ENCODE assay signal across 8 cellular contexts in genomic region chr13:60448907-60449510, GRCh38. TPM values are rescaled to one million over a fixed set of nuclear protein-coding genes. Genes with fewer than 3 reads are reported as not detected.
DNase-seq lines count a peak whose midpoint lies in the region; ATAC-seq and TF ChIP-seq lines count a peak whose summit lies in the region.

No MANE protein-coding gene starts in this region.

- H3K27ac ChIP-seq in lower lobe of right lung: no peak overlapping the region

- H3K9me3 ChIP-seq in lower lobe of right lung: no peaks in the 10 kb centered on the region

- H3K27ac Mint-ChIP-seq in chondrocyte (ENCODE audit: unreplicated experiment): no peak overlapping the region
- H3K27ac Mint-ChIP-seq in stimulated activated memory B cell treated with anti-CD40 and anti-IgM and Interleukin-4, amounts not matched to agents 10 μg/mL and 1 μg/mL and 100 μg/mL, for 72 hours: no peak overlapping the region
- no peak overlapping the region for H3K27ac Mint-ChIP-seq in T-helper 2 cell treated with Interferon-gamma antibody and Interleukin-4, amounts not matched to agents 5 μg/mL and 100 μg/mL, for 36 hours

- H3K4me3 ChIP-seq in lower lobe of right lung: no peak overlapping the region

- DNase-seq in CD1c-positive myeloid dendritic cell (ENCODE audit: extremely low spot score): peak; percentile 39
- peak; percentile 53 for DNase-seq in NCI-H82 (lab: John Stamatoyannopoulos, UW)
- DNase-seq in chondrocyte (ENCODE audit: low spot score): no peak
- DNase-seq in lower lobe of right lung: no peak
- DNase-seq in T-helper 2 cell treated with Interferon-gamma antibody and Interleukin-4, amounts not matched to agents 5 μg/mL and 100 μg/mL, for 36 hours (ENCODE audit: low spot score): no peak

- no peaks in the 10 kb centered on the region for H3K9me3 Mint-ChIP-seq in chondrocyte (ENCODE audit: low read depth)
- no peaks in the 10 kb centered on the region for H3K9me3 Mint-ChIP-seq in stimulated activated memory B cell treated with anti-CD40 and anti-IgM and Interleukin-4, amounts not matched to agents 10 μg/mL and 1 μg/mL and 100 μg/mL, for 72 hours
- no peaks in the 10 kb centered on the region for H3K9me3 Mint-ChIP-seq in T-helper 2 cell treated with Interferon-gamma antibody and Interleukin-4, amounts not matched to agents 5 μg/mL and 100 μg/mL, for 36 hours

- peaks cover 2% of the 10 kb centered on the region for H3K36me3 Mint-ChIP-seq in chondrocyte (ENCODE audit: low read depth)
- H3K36me3 Mint-ChIP-seq in stimulated activated memory B cell treated with anti-CD40 and anti-IgM and Interleukin-4, amounts not matched to agents 10 μg/mL and 1 μg/mL and 100 μg/mL, for 72 hours: peaks cover 12% of the 10 kb centered on the region
- H3K36me3 Mint-ChIP-seq in T-helper 2 cell treated with Interferon-gamma antibody and Interleukin-4, amounts not matched to agents 5 μg/mL and 100 μg/mL, for 36 hours (ENCODE audit: low read depth): no peaks in the 10 kb centered on the region

- H3K4me3 Mint-ChIP-seq in chondrocyte (ENCODE audit: unreplicated experiment): no peak overlapping the region
- no peak overlapping the region for H3K4me3 Mint-ChIP-seq in stimulated activated memory B cell treated with anti-CD40 and anti-IgM and Interleukin-4, amounts not matched to agents 10 μg/mL and 1 μg/mL and 100 μg/mL, for 72 hours
- no peak overlapping the region for H3K4me3 Mint-ChIP-seq in T-helper 2 cell treated with Interferon-gamma antibody and Interleukin-4, amounts not matched to agents 5 μg/mL and 100 μg/mL, for 36 hours

- no peaks in the 10 kb centered on the region for H3K4me1 ChIP-seq in lower lobe of right lung

- ATAC-seq in GM18858 (IDR thresholded peaks at IDR 0.05; ENCODE audit: unreplicated experiment): peak; percentile 87
- ATAC-seq in HG03103 (IDR thresholded peaks at IDR 0.05; ENCODE audit: low read depth, unreplicated experiment): peak; percentile 81
- ATAC-seq in lower lobe of right lung: peak in 1 of 2 donors; percentile 62
- no peak for ATAC-seq in stimulated activated memory B cell treated with anti-CD40 and anti-IgM and Interleukin-4, amounts not matched to agents 10 μg/mL and 1 μg/mL and 100 μg/mL, for 72 hours

- no peaks in the 10 kb centered on the region for H3K4me1 Mint-ChIP-seq in chondrocyte (ENCODE audit: low read depth)
- no peaks in the 10 kb centered on the region for H3K4me1 Mint-ChIP-seq in stimulated activated memory B cell treated with anti-CD40 and anti-IgM and Interleukin-4, amounts not matched to agents 10 μg/mL and 1 μg/mL and 100 μg/mL, for 72 hours
- no peaks in the 10 kb centered on the region for H3K4me1 Mint-ChIP-seq in T-helper 2 cell treated with Interferon-gamma antibody and Interleukin-4, amounts not matched to agents 5 μg/mL and 100 μg/mL, for 36 hours (ENCODE audit: low read depth)

- intact Hi-C loops in lower lobe of right lung (cut with DNase I): no loop called here

- TF ChIP-seq CTCF in chondrocyte (IDR thresholded peaks at IDR 0.05) (peak; percentile 91), lower lobe of right lung (IDR thresholded peaks at IDR 0.05) (peak; percentile 77)

- H3K27me3 Mint-ChIP-seq in chondrocyte (ENCODE audit: low read depth): no peaks in the 10 kb centered on the region
- no peaks in the 10 kb centered on the region for H3K27me3 Mint-ChIP-seq in stimulated activated memory B cell treated with anti-CD40 and anti-IgM and Interleukin-4, amounts not matched to agents 10 μg/mL and 1 μg/mL and 100 μg/mL, for 72 hours
- H3K27me3 Mint-ChIP-seq in T-helper 2 cell treated with Interferon-gamma antibody and Interleukin-4, amounts not matched to agents 5 μg/mL and 100 μg/mL, for 36 hours (ENCODE audit: low read depth): no peaks in the 10 kb centered on the region

- no peaks in the 10 kb centered on the region for H3K27me3 ChIP-seq in lower lobe of right lung (ENCODE audit: low read depth)

- H3K36me3 ChIP-seq in lower lobe of right lung: no peaks in the 10 kb centered on the region

RNA-seq across cellular contexts. Expression of gene TDRD3, which starts 52.0 kb away (rescaled TPM):
- total RNA-seq in chondrocyte (18.5 to 26.5 TPM (median 22.3 TPM) in 3 replicates), lower lobe of right lung (27.0 TPM)

Comparison
In these comparisons a context has a peak if more than half of its experiments do, and no peak if none do; other contexts are left out.
1. DNase-seq: peak in CD1c-positive myeloid dendritic cell (single experiment) and NCI-H82 (single experiment); none in chondrocyte (single experiment), lower lobe of right lung (single experiment) and T-helper 2 cell treated with Interferon-gamma antibody and Interleukin-4, amounts not matched to agents 5 μg/mL and 100 μg/mL, for 36 hours (single experiment).